1 cellular context compared by ENCODE assay signal in the genomic region with DNA sequence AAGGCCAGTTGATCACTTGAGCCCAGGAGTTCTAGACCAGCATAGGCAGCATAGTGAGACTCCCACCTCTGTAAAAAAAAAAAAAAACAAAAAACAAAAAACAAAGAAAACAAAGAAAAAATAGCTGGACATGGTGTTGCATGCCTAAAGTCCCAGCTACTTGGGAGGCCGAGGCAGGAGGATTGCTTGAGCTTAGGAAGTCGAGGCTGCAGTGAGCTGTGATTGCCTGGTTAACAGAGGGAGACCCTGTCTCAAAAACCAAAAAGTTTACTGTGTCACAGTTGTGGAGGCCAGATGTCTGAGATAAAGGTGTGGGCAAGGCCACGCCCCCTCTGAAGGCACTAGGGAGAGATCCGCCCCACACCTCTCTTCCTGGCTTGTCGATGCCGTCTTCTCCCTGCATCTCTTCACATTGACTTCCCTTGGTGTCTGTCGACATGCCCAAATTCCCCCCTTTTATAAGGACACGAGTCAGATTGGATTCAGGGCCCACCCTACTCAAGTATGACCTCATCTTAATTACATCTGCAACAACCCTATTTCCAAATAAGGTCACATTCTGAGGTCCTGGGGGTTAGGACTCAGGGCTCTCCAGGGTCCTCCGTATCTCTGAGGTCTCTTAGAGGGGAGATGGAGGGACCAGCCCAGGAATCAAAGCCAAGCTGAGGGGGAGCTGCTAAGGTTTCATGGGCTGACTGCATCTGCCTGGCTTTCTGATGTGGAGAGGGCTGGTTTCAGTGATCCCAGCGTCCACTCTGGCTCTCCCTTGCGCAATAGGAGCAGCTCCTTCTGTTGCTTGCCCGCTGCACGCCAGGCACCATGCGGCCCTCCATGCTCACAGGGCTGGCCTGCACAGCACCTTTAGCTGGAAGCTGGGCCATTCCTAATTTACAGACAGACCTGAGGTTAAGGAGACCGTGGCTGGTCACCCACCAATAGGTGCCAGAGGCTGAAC.
A peak's percentile ranks its signal among the peaks of the same experiment; 100 is the strongest.
TF ChIP-seq lines count a peak whose summit lies in the region.

No MANE protein-coding gene starts in this region.

TF ChIP-seq in IMR-90, 13 proteins besides CTCF, POLR2A, EP300 and RAD21:
- no peak for TF ChIP-seq RCOR1 (IDR thresholded peaks at IDR 0.05; ENCODE audit: insufficient replicate concordance, low read length)
- peak; percentile 98 for TF ChIP-seq CEBPB (IDR thresholded peaks at IDR 0.05; ENCODE audit: low read depth, low read length)
- TF ChIP-seq RFX5 (IDR thresholded peaks at IDR 0.05; ENCODE audit: low read depth, low read length), result no peak
